ENCODE assay signal across 5 cellular contexts in the genomic region with DNA sequence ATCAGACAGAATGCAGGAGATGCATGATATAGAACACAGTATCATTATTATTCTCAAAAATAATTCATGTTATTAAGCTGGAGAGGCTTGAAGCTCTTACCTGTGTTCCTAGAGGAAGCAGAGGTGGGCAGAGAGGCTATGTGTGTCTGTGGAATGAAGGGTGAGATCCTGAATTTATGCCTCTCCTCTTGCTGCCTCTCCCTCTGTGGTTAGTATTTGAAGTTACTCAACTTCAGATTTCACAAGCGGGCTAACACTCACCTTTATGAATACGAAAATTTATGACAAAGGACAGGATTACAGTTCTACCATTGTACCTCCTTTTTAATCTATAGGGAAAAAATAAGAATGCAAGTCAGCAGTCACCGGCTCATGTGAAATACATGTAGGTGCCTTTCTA. TPM values are rescaled to one million over a fixed set of nuclear protein-coding genes. Genes with fewer than 3 reads are reported as not detected.
"Had no signal": no experiment of that assay in that cellular context is flagged by ENCODE, and none has a peak within 500 bp of the region (broad histone marks: within the 10 kb centered on the region; RNA-seq: fewer than 3 reads in every experiment).

A gene (minus strand): TSS at position 148 of the 400 bp plus-strand sequence. CDS start 677 bp downstream, outside the sequence.

RNA-seq across cellular contexts. Expression of the gene that starts here (rescaled TPM):
- total RNA-seq: activated CD4-positive, alpha-beta memory T cell treated with anti-CD3 and anti-CD28 coated beads, Interleukin-2, amount 10 ng/mL, durations not matched to agents 7 days and 5 days; activated CD8-positive, alpha-beta memory T cell treated with anti-CD3 and anti-CD28 coated beads, Interleukin-2, amount 10 ng/mL, durations not matched to agents 7 days and 5 days; LHCN-M2; PC-9; Right ventricle myocardium superior had no signal
